15 cellular contexts compared by ENCODE assay signal in the genomic region with DNA sequence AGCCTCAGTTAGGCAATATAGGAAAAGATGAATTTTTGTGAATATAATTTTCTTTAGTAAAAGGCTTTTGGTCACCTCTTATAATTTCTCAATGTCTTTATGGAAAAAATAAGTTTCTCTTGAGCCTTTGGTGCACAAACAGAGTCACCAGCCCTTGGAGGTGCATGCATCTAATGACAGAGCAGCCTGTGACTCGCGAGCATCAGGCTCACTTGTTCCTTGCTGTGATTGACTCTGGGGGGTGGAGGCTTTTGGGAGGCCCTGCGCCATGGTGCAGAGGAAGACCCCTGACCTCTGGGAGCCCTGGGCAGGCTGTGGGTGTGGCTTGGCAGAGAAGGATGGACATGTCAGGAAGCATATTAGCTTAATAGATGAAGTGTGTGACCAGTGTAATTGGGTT.
DNase-seq lines count a peak whose midpoint lies in the region; ATAC-seq and TF ChIP-seq lines count a peak whose summit lies in the region.
"Had no signal": no experiment of that assay in that cellular context is flagged by ENCODE, and none has a peak within 500 bp of the region (broad histone marks: within the 10 kb centered on the region; RNA-seq: fewer than 3 reads in every experiment).

No MANE protein-coding gene starts in this region.

- ATAC-seq in stimulated activated memory B cell treated with anti-CD40 and anti-IgM and Interleukin-4, amounts not matched to agents 10 μg/mL and 1 μg/mL and 100 μg/mL, for 72 hours, result no peak
- no peak for ATAC-seq in HG03196 (IDR thresholded peaks at IDR 0.05; ENCODE audit: unreplicated experiment)

- peaks cover 82% of the 10 kb centered on the region for H3K4me1 Mint-ChIP-seq in activated naive CD4-positive, alpha-beta T cell treated with anti-CD3 and anti-CD28 coated beads, Interleukin-2, amount 50 U/mL, for 24 hours
- H3K4me1 Mint-ChIP-seq in stimulated activated memory B cell treated with anti-CD40 and anti-IgM and Interleukin-4, amounts not matched to agents 10 μg/mL and 1 μg/mL and 100 μg/mL, for 72 hours, result peaks cover 70% of the 10 kb centered on the region

- H3K27ac Mint-ChIP-seq in activated naive CD4-positive, alpha-beta T cell treated with anti-CD3 and anti-CD28 coated beads, Interleukin-2, amount 50 U/mL, for 24 hours, result peak overlapping the region; percentile 99
- H3K27ac Mint-ChIP-seq in stimulated activated memory B cell treated with anti-CD40 and anti-IgM and Interleukin-4, amounts not matched to agents 10 μg/mL and 1 μg/mL and 100 μg/mL, for 72 hours, result peak overlapping the region; percentile 96
- H3K27ac Mint-ChIP-seq: progenitor cell of endocrine pancreas had no signal

- DNase-seq in activated naive CD4-positive, alpha-beta T cell treated with Interleukin-2 at 50 U/mL for 16 hours, result peak; percentile 38
- DNase-seq in activated naive CD4-positive, alpha-beta T cell (lab: John Stamatoyannopoulos, UW), result no peak
- peak; percentile 26 for DNase-seq in activated CD4-positive, alpha-beta T cell treated with anti-CD3 and anti-CD28 coated beads, Interleukin-2, amount 50 U/mL, for 1 hour
- no peak for DNase-seq in vagina (ENCODE audit: extremely low spot score in 2 of 2)
- no peak for DNase-seq in SHP77 treated with DMSO at 0.1 percent for 48 hours (lab: John Stamatoyannopoulos, UW)
- DNase-seq: DMS79, islet precursor cell, NCI-H748 treated with DMSO at 0.1 percent for 48 hours, Right ventricle myocardium superior had no signal

- peaks cover 6% of the 10 kb centered on the region for H3K9me3 Mint-ChIP-seq in activated naive CD4-positive, alpha-beta T cell treated with anti-CD3 and anti-CD28 coated beads, Interleukin-2, amount 50 U/mL, for 24 hours
- H3K9me3 Mint-ChIP-seq in stimulated activated memory B cell treated with anti-CD40 and anti-IgM and Interleukin-4, amounts not matched to agents 10 μg/mL and 1 μg/mL and 100 μg/mL, for 72 hours, result no peaks in the 10 kb centered on the region

- no peaks in the 10 kb centered on the region for H3K36me3 ChIP-seq in vagina

- no peak overlapping the region for H3K4me3 ChIP-seq in vagina
- H3K4me3 ChIP-seq: lung, smooth muscle cell had no signal

- no peaks in the 10 kb centered on the region for H3K27me3 ChIP-seq in vagina

- peaks cover 50% of the 10 kb centered on the region for H3K36me3 Mint-ChIP-seq in activated naive CD4-positive, alpha-beta T cell treated with anti-CD3 and anti-CD28 coated beads, Interleukin-2, amount 50 U/mL, for 24 hours
- peaks cover 71% of the 10 kb centered on the region for H3K36me3 Mint-ChIP-seq in stimulated activated memory B cell treated with anti-CD40 and anti-IgM and Interleukin-4, amounts not matched to agents 10 μg/mL and 1 μg/mL and 100 μg/mL, for 72 hours

- no peaks in the 10 kb centered on the region for H3K27me3 Mint-ChIP-seq in activated naive CD4-positive, alpha-beta T cell treated with anti-CD3 and anti-CD28 coated beads, Interleukin-2, amount 50 U/mL, for 24 hours
- H3K27me3 Mint-ChIP-seq in stimulated activated memory B cell treated with anti-CD40 and anti-IgM and Interleukin-4, amounts not matched to agents 10 μg/mL and 1 μg/mL and 100 μg/mL, for 72 hours, result no peaks in the 10 kb centered on the region
- H3K27me3 Mint-ChIP-seq: progenitor cell of endocrine pancreas had no signal

- no peak for TF ChIP-seq CTCF in vagina (IDR thresholded peaks at IDR 0.05)

- intact Hi-C loops in vagina (cut with DNase I), result no loop called here

- H3K4me1 ChIP-seq in vagina, result no peaks in the 10 kb centered on the region

- peak overlapping the region; percentile 53 for H3K4me3 Mint-ChIP-seq in activated naive CD4-positive, alpha-beta T cell treated with anti-CD3 and anti-CD28 coated beads, Interleukin-2, amount 50 U/mL, for 24 hours
- H3K4me3 Mint-ChIP-seq in stimulated activated memory B cell treated with anti-CD40 and anti-IgM and Interleukin-4, amounts not matched to agents 10 μg/mL and 1 μg/mL and 100 μg/mL, for 72 hours, result no peak overlapping the region

- TF ChIP-seq POLR2A in vagina (IDR thresholded peaks at IDR 0.05), result no peak

- H3K9me3 ChIP-seq in vagina, result no peaks in the 10 kb centered on the region

- no peak overlapping the region for H3K27ac ChIP-seq in vagina

Comparison
In these comparisons a context has a peak if more than half of its experiments do, and no peak if none do; other contexts are left out.
1. DNase-seq: peak in activated naive CD4-positive, alpha-beta T cell treated with Interleukin-2 at 50 U/mL for 16 hours (single experiment) and activated CD4-positive, alpha-beta T cell treated with anti-CD3 and anti-CD28 coated beads, Interleukin-2, amount 50 U/mL, for 1 hour (single experiment); none in activated naive CD4-positive, alpha-beta T cell (0 of 4), vagina (0 of 2) and SHP77 treated with DMSO at 0.1 percent for 48 hours (single experiment).